10 cellular contexts compared by ENCODE assay signal in genomic region chr15:83436513-83437158, GRCh38. TPM values are rescaled to one million over a fixed set of nuclear protein-coding genes. Genes with fewer than 3 reads are reported as not detected.
DNase-seq lines count a peak whose midpoint lies in the region; ATAC-seq and TF ChIP-seq lines count a peak whose summit lies in the region.
"Had no signal": no experiment of that assay in that cellular context is flagged by ENCODE, and none has a peak within 500 bp of the region (broad histone marks: within the 10 kb centered on the region; RNA-seq: fewer than 3 reads in every experiment).

No MANE protein-coding gene starts in this region.

- no peak overlapping the region for H3K27ac ChIP-seq in endodermal cell (ENCODE audit: low read depth, low read length)
- H3K27ac ChIP-seq: BLaER1, parathyroid adenoma had no signal

- no peaks in the 10 kb centered on the region for H3K27me3 Mint-ChIP-seq in endodermal cell (ENCODE audit: insufficient read depth)

- no peaks in the 10 kb centered on the region for H3K9me3 ChIP-seq in endodermal cell (ENCODE audit: control insufficient read depth, low read length)
- H3K9me3 ChIP-seq: BLaER1 had no signal

- peak; percentile 79 for TF ChIP-seq CTCF in endodermal cell (conservative IDR thresholded peaks at IDR 0.05)
- TF ChIP-seq CTCF in omental fat pad (IDR thresholded peaks at IDR 0.05) = no peak

- no peaks in the 10 kb centered on the region for H3K9me3 Mint-ChIP-seq in endodermal cell

- ATAC-seq in omental fat pad (ENCODE audit: low FRiP score) = peak; percentile 87

- WGBS in endodermal cell (ENCODE audit: insufficient coverage in 1 of 2, insufficient read length in 1 of 2), 2 experiments = 20 to 33% methylated on average over 3 to 6 of the region's 6 CpGs

- no peak overlapping the region for H3K27ac Mint-ChIP-seq in endodermal cell

- no peaks in the 10 kb centered on the region for H3K4me1 ChIP-seq in endodermal cell (ENCODE audit: control insufficient read depth, insufficient read depth, low read length)
- H3K4me1 ChIP-seq: parathyroid adenoma had no signal

- peaks cover 6% of the 10 kb centered on the region for H3K4me1 Mint-ChIP-seq in endodermal cell

- DNase-seq in NCI-H1105 treated with DMSO at 0.1 percent for 48 hours (lab: John Stamatoyannopoulos, UW) (peak; percentile 22), NCI-H1105 (lab: John Stamatoyannopoulos, UW) (no peak), NCI-H460 (ENCODE audit: extremely low read depth, low read depth) (peak; percentile 15), endodermal cell (peak; percentile 55), omental fat pad (ENCODE audit: low spot score) (no peak), NCI-H146 (lab: John Stamatoyannopoulos, UW) (no peak), cerebellum (ENCODE audit: low spot score) (no peak), NCI-H2029 (lab: John Stamatoyannopoulos, UW) (no peak)

- no peaks in the 10 kb centered on the region for H3K27me3 ChIP-seq in endodermal cell (ENCODE audit: control insufficient read depth, insufficient read depth, low read length, poor library complexity, severe bottlenecking)
- H3K27me3 ChIP-seq: BLaER1 had no signal

- H3K36me3 Mint-ChIP-seq in endodermal cell (ENCODE audit: low read depth) = no peaks in the 10 kb centered on the region

- H3K4me3 Mint-ChIP-seq in endodermal cell = no peak overlapping the region

- H3K36me3 ChIP-seq in endodermal cell (ENCODE audit: control insufficient read depth, insufficient read depth, low read length) = no peaks in the 10 kb centered on the region
- H3K36me3 ChIP-seq: BLaER1 had no signal

- no peak overlapping the region for H3K9ac ChIP-seq in endodermal cell (ENCODE audit: extremely low read depth, low read length, poor library complexity, severe bottlenecking)
- H3K9ac ChIP-seq: parathyroid adenoma had no signal

- no peak overlapping the region for H3K4me3 ChIP-seq in endodermal cell (ENCODE audit: low read length)
- H3K4me3 ChIP-seq: BLaER1 had no signal

RNA-seq across cellular contexts. Expression of gene SH3GL3, which starts 10.5 kb away (rescaled TPM):
- 0.37 TPM in 1 of 2 replicates, not detected in the other for total RNA-seq in NCI-H460 (2014; rRNA removed; shearing (Covaris generic))
- polyA plus RNA-seq in NCI-H460 (2014; cell fraction: nucleus; rRNA removed) = 0.58 and 1.4 TPM in 2 replicates
- total RNA-seq in endodermal cell (1 to 10 TPM; 3.5 to 3.8 TPM), omental fat pad (1 to 10 TPM in 2 of 4 donors, under 1 TPM in 1, not detected in 1; 0.60 to 1.8 (median 1.0) TPM), cerebellum (23.7 TPM)
- 3.9 TPM for polyA plus RNA-seq in endodermal cell (2013, experiment 1 of 2)
- polyA plus RNA-seq in endodermal cell (2013, experiment 2 of 2) = 4.6 TPM

Comparison
In these comparisons a context has a peak if more than half of its experiments do, and no peak if none do; other contexts are left out.
1. DNase-seq: peak in NCI-H1105 treated with DMSO at 0.1 percent for 48 hours (single experiment), NCI-H460 (single experiment) and endodermal cell (single experiment); none in NCI-H1105 (single experiment), omental fat pad (single experiment), NCI-H146 (single experiment), cerebellum (single experiment) and NCI-H2029 (single experiment).